Comparison of ENCODE assay signal across 9 cellular contexts in genomic region chr9:124320062-124320973, GRCh38.
DNase-seq lines count a peak whose midpoint lies in the region; ATAC-seq and TF ChIP-seq lines count a peak whose summit lies in the region.
"Had no signal": no experiment of that assay in that cellular context is flagged by ENCODE, and none has a peak within 500 bp of the region (broad histone marks: within the 10 kb centered on the region; RNA-seq: fewer than 3 reads in every experiment).

No MANE protein-coding gene starts in this region.

- H3K4me3 ChIP-seq in mammary epithelial cell (replicated peaks in 1 of 3; ENCODE audit: insufficient read depth in 1 of 3, low read depth in 2 of 3, low read length in 3 of 3) (no peak overlapping the region), kidney epithelial cell (ENCODE audit: low read depth, low read length) (no peak overlapping the region)
- H3K4me3 ChIP-seq: BLaER1 treated with 17β-estradiol and CSF1 and Interleukin-3, amounts not matched to agents 10 nM and 100 nM had no signal

- H3K36me3 ChIP-seq in mammary epithelial cell (ENCODE audit: insufficient read depth, low read length) (peaks cover 6% of the 10 kb centered on the region), kidney epithelial cell (ENCODE audit: control insufficient read depth, insufficient read depth, low read length) (peaks cover 4% of the 10 kb centered on the region)

- H2AFZ ChIP-seq in mammary epithelial cell (ENCODE audit: low read depth, low read length), result no peak overlapping the region

- dilution Hi-C loops in mammary epithelial cell (cut with HindIII; ENCODE audit: low sequenced_read_pairs), result loop anchor here (5.0 kb wide), 1 partner anchor 98 kb away; no protein-coding TSS in a partner anchor

- CTCF ChIA-PET in mammary epithelial cell (lab: Charles Lee; ENCODE audit: low non-redundant PET), result no interaction called here

- H3K27me3 ChIP-seq in mammary epithelial cell (ENCODE audit: insufficient read depth, low read length) (no peaks in the 10 kb centered on the region), kidney epithelial cell (ENCODE audit: control insufficient read depth, insufficient read depth, low read length) (no peaks in the 10 kb centered on the region)
- H3K27me3 ChIP-seq: BLaER1 treated with 17β-estradiol and CSF1 and Interleukin-3, amounts not matched to agents 10 nM and 100 nM had no signal

- peak; percentile 95 to 97 for TF ChIP-seq CTCF in mammary epithelial cell (conservative IDR thresholded peaks at IDR 0.05 in 1 of 2, IDR thresholded peaks at IDR 0.05 in 1 of 2; ENCODE audit: extremely low read depth in 1 of 2, insufficient read depth in 1 of 2, low read depth in 1 of 2, low read length in 2 of 2)
- peak; percentile 91 for TF ChIP-seq CTCF in kidney epithelial cell (IDR thresholded peaks at IDR 0.05; ENCODE audit: insufficient read depth, low read length, poor library complexity, severe bottlenecking)

- in situ Hi-C loops in mammary epithelial cell (cut with MboI; ENCODE audit: low sequenced_read_pairs in 2 of 2), result no loop called here

- no peak overlapping the region for H3K9ac ChIP-seq in mammary epithelial cell (ENCODE audit: insufficient read depth, low read length)
- H3K9ac ChIP-seq: BLaER1 treated with 17β-estradiol and CSF1 and Interleukin-3, amounts not matched to agents 10 nM and 100 nM had no signal

- H3K79me2 ChIP-seq in mammary epithelial cell (ENCODE audit: insufficient read depth, low read length), result no peaks in the 10 kb centered on the region

- 64% methylated on average over 14 of the region's 17 CpGs for WGBS in mammary epithelial cell (ENCODE audit: low coverage, missing lambda C conversion rate)

- DNase-seq in NCI-H2081 (lab: John Stamatoyannopoulos, UW), result peak; percentile 55 to 66
- no peak for DNase-seq in NCI-H2081 treated with DMSO at 0.1 percent for 48 hours (lab: John Stamatoyannopoulos, UW)
- DNase-seq in NCI-H1092 treated with DMSO at 0.1 percent for 48 hours (lab: John Stamatoyannopoulos, UW), result peak; percentile 58
- peak; percentile 40 for DNase-seq in T1000 (lab: John Stamatoyannopoulos, UW)
- DNase-seq in mammary epithelial cell, result peak; percentile 30
- no peak for DNase-seq in kidney epithelial cell (ENCODE audit: low read depth)
- DNase-seq in stimulated activated CD4-positive, alpha-beta T cell treated with anti-CD3 and anti-CD28 coated beads, Interleukin-4, amount 100 ng/mL, for 48 hours (ENCODE audit: low read depth in 2 of 2), result peak; percentile 38 to 47

- no peak for ATAC-seq in HG03354 (IDR thresholded peaks at IDR 0.05; ENCODE audit: poor library complexity, severe bottlenecking, unreplicated experiment)

- no peaks in the 10 kb centered on the region for H4K20me1 ChIP-seq in mammary epithelial cell (ENCODE audit: insufficient read depth, low read length)

- intact Hi-C loops in mammary epithelial cell (cut with micrococcal nuclease), result loop anchor here (1.0 to 5.0 kb wide), 2 partner anchors 63 to 193 kb away; partner anchors contain the start of gene NEK6

- H3K9me3 ChIP-seq in mammary epithelial cell (replicated peaks; ENCODE audit: insufficient read depth, low read length), result no peaks in the 10 kb centered on the region
- H3K9me3 ChIP-seq: BLaER1 treated with 17β-estradiol and CSF1 and Interleukin-3, amounts not matched to agents 10 nM and 100 nM had no signal

- no peak overlapping the region for H3K27ac ChIP-seq in mammary epithelial cell (ENCODE audit: insufficient read depth, low read depth, low read length)
- H3K27ac ChIP-seq: BLaER1 treated with 17β-estradiol and CSF1 and Interleukin-3, amounts not matched to agents 10 nM and 100 nM had no signal

- no TSS peak for BruUV-seq in mammary epithelial cell (replicated peaks; lab: Mats Ljungman, UMichigan)

- no peak overlapping the region for H3K4me2 ChIP-seq in mammary epithelial cell (ENCODE audit: insufficient read depth, low read depth, low read length)
- H3K4me2 ChIP-seq: BLaER1 treated with 17β-estradiol and CSF1 and Interleukin-3, amounts not matched to agents 10 nM and 100 nM had no signal

- H3K4me1 ChIP-seq in mammary epithelial cell (ENCODE audit: insufficient read depth, low read length), result no peaks in the 10 kb centered on the region

Comparison
In these comparisons a context has a peak if more than half of its experiments do, and no peak if none do; other contexts are left out.
1. DNase-seq: peak in NCI-H2081 (2 of 2), NCI-H1092 treated with DMSO at 0.1 percent for 48 hours (single experiment), T1000 (single experiment), mammary epithelial cell (single experiment) and stimulated activated CD4-positive, alpha-beta T cell treated with anti-CD3 and anti-CD28 coated beads, Interleukin-4, amount 100 ng/mL, for 48 hours (2 of 2); none in NCI-H2081 treated with DMSO at 0.1 percent for 48 hours (single experiment) and kidney epithelial cell (single experiment).